In genomic region chr1:185292237-185292636, GRCh38 we compare ENCODE assay signal across 15 cellular contexts. TPM values are rescaled to one million over a fixed set of nuclear protein-coding genes. Genes with fewer than 3 reads are reported as not detected.
DNase-seq lines count a peak whose midpoint lies in the region; ATAC-seq, FAIRE-seq and TF ChIP-seq lines count a peak whose summit lies in the region.
"Had no signal": no experiment of that assay in that cellular context is flagged by ENCODE, and none has a peak within 500 bp of the region (broad histone marks: within the 10 kb centered on the region; RNA-seq: fewer than 3 reads in every experiment).

No MANE protein-coding gene starts in this region.

- no peak for TF ChIP-seq CTCF in kidney (IDR thresholded peaks at IDR 0.05; ENCODE audit: borderline replicate concordance, extremely low read depth, insufficient read depth)
- no peak for TF ChIP-seq CTCF in mammary epithelial cell (conservative IDR thresholded peaks at IDR 0.05 in 1 of 2, IDR thresholded peaks at IDR 0.05 in 1 of 2; ENCODE audit: extremely low read depth in 1 of 2, insufficient read depth in 1 of 2, low read depth in 1 of 2, low read length in 2 of 2)

- no peak overlapping the region for H2AFZ ChIP-seq in mammary epithelial cell (ENCODE audit: low read depth, low read length)

- 93% methylated on average over 5 of the region's 5 CpGs for WGBS in mammary epithelial cell (ENCODE audit: low coverage, missing lambda C conversion rate)

- no peak overlapping the region for H3K4me2 ChIP-seq in mammary epithelial cell (ENCODE audit: insufficient read depth, low read depth, low read length)

- intact Hi-C loops in kidney (cut with DNase I) = no loop called here
- intact Hi-C loops in mammary epithelial cell (cut with micrococcal nuclease) = loop anchor here (5.0 kb wide), 1 partner anchor 85 kb away; no protein-coding TSS in a partner anchor

- no peaks in the 10 kb centered on the region for H3K4me1 ChIP-seq in kidney (ENCODE audit: control insufficient read depth in 1 of 2, insufficient read depth in 1 of 2, low read depth in 1 of 2, low read length in 2 of 2)
- no peaks in the 10 kb centered on the region for H3K4me1 ChIP-seq in mammary epithelial cell (ENCODE audit: insufficient read depth, low read length)

- FAIRE-seq in kidney (lab: Jason Lieb, UNC) = peak; percentile 68
- FAIRE-seq: bronchial epithelial cell had no signal

- H3K9me3 ChIP-seq in kidney (ENCODE audit: control insufficient read depth in 1 of 2, low read length in 2 of 2) = no peaks in the 10 kb centered on the region
- no peaks in the 10 kb centered on the region for H3K9me3 ChIP-seq in mammary epithelial cell (replicated peaks; ENCODE audit: insufficient read depth, low read length)

- no peaks in the 10 kb centered on the region for H3K79me2 ChIP-seq in mammary epithelial cell (ENCODE audit: insufficient read depth, low read length)

- peak in 1 of 2 donors; percentile 50 for ATAC-seq in stimulated activated naive B cell treated with anti-CD40 and anti-IgM and Interleukin-4, amounts not matched to agents 10 μg/mL and 1 μg/mL and 100 μg/mL, for 72 hours (replicated peaks)

- H3K9ac ChIP-seq in kidney (ENCODE audit: low read length in 2 of 2) = no peak overlapping the region
- no peak overlapping the region for H3K9ac ChIP-seq in mammary epithelial cell (ENCODE audit: insufficient read depth, low read length)

- CTCF ChIA-PET in activated naive CD4-positive, alpha-beta T cell treated with anti-CD3 and anti-CD28 coated beads, Interleukin-2, amount 10 ng/mL, durations not matched to agents 7 days and 5 days (lab: Charles Lee) = interaction anchor here (0.6 kb wide), 1 partner anchor 942 kb away, joined by 3 read pairs; no protein-coding TSS in a partner anchor
- CTCF ChIA-PET in mammary epithelial cell (lab: Charles Lee; ENCODE audit: low non-redundant PET) = interaction anchor here (0.8 kb wide), 1 partner anchor 20 kb away, joined by 4 read pairs; no protein-coding TSS in a partner anchor

- no peak for DNase-seq in activated naive CD4-positive, alpha-beta T cell treated with anti-CD3 and anti-CD28 coated beads, Interleukin-2, amount 10 ng/mL, durations not matched to agents 7 days and 5 days
- DNase-seq in activated naive CD4-positive, alpha-beta T cell (lab: John Stamatoyannopoulos, UW) = no peak
- DNase-seq in UCSD-AML1 (lab: John Stamatoyannopoulos, UW; ENCODE audit: unreplicated experiment) (peak; percentile 14), kidney (no peak), ureter (ENCODE audit: low spot score) (no peak), mammary epithelial cell (no peak), OCI-M2 (lab: John Stamatoyannopoulos, UW; ENCODE audit: unreplicated experiment) (no peak)
- DNase-seq in stimulated activated naive B cell treated with anti-CD40 and anti-IgM and Interleukin-4, amounts not matched to agents 10 μg/mL and 1 μg/mL and 100 μg/mL, for 72 hours = no peak
- DNase-seq: activated naive CD4-positive, alpha-beta T cell treated with anti-CD3 and anti-CD28 coated beads, Interleukin-2, amount 50 U/mL, for 16 hours; Calu3; IMR-90; NCI-H1436 treated with DMSO at 0.1 percent for 48 hours; NCI-H510A treated with DMSO at 0.1 percent for 48 hours had no signal

- H3K27me3 ChIP-seq in mammary epithelial cell (ENCODE audit: insufficient read depth, low read length) = no peaks in the 10 kb centered on the region

- H3K27ac ChIP-seq in kidney (ENCODE audit: low read depth in 2 of 2, low read length in 2 of 2) (no peak overlapping the region), mammary epithelial cell (ENCODE audit: insufficient read depth, low read depth, low read length) (no peak overlapping the region)
- H3K27ac ChIP-seq: RWPE1 had no signal

- peaks cover 24% of the 10 kb centered on the region for H3K4me1 Mint-ChIP-seq in activated naive CD4-positive, alpha-beta T cell treated with anti-CD3 and anti-CD28 coated beads, Interleukin-2, amount 10 ng/mL, durations not matched to agents 7 days and 5 days
- peaks cover 6 to 17% of the 10 kb centered on the region in 2 donors for H3K4me1 Mint-ChIP-seq in stimulated activated naive B cell treated with anti-CD40 and anti-IgM and Interleukin-4, amounts not matched to agents 10 μg/mL and 1 μg/mL and 100 μg/mL, for 72 hours

- in situ Hi-C loops in mammary epithelial cell (cut with MboI; ENCODE audit: low sequenced_read_pairs in 2 of 2) = no loop called here

- H3K9me3 Mint-ChIP-seq in activated naive CD4-positive, alpha-beta T cell treated with anti-CD3 and anti-CD28 coated beads, Interleukin-2, amount 10 ng/mL, durations not matched to agents 7 days and 5 days = peaks cover 6% of the 10 kb centered on the region
- H3K9me3 Mint-ChIP-seq in stimulated activated naive B cell treated with anti-CD40 and anti-IgM and Interleukin-4, amounts not matched to agents 10 μg/mL and 1 μg/mL and 100 μg/mL, for 72 hours = peaks cover 5% of the 10 kb centered on the region in 2 donors

- H3K4me3 ChIP-seq in kidney (ENCODE audit: low read length in 2 of 2) (no peak overlapping the region), mammary epithelial cell (replicated peaks in 1 of 3; ENCODE audit: insufficient read depth in 1 of 3, low read depth in 2 of 3, low read length in 3 of 3) (no peak overlapping the region)

- H3K4me3 Mint-ChIP-seq in activated naive CD4-positive, alpha-beta T cell treated with anti-CD3 and anti-CD28 coated beads, Interleukin-2, amount 10 ng/mL, durations not matched to agents 7 days and 5 days = no peak overlapping the region
- H3K4me3 Mint-ChIP-seq in stimulated activated naive B cell treated with anti-CD40 and anti-IgM and Interleukin-4, amounts not matched to agents 10 μg/mL and 1 μg/mL and 100 μg/mL, for 72 hours = no peak overlapping the region

- dilution Hi-C loops in mammary epithelial cell (cut with HindIII; ENCODE audit: low sequenced_read_pairs) = no loop called here

- H3K27me3 Mint-ChIP-seq in activated naive CD4-positive, alpha-beta T cell treated with anti-CD3 and anti-CD28 coated beads, Interleukin-2, amount 10 ng/mL, durations not matched to agents 7 days and 5 days = no peaks in the 10 kb centered on the region
- H3K27me3 Mint-ChIP-seq in stimulated activated naive B cell treated with anti-CD40 and anti-IgM and Interleukin-4, amounts not matched to agents 10 μg/mL and 1 μg/mL and 100 μg/mL, for 72 hours = no peaks in the 10 kb centered on the region

- no peaks in the 10 kb centered on the region for H4K20me1 ChIP-seq in mammary epithelial cell (ENCODE audit: insufficient read depth, low read length)

- no TSS peak for BruUV-seq in mammary epithelial cell (replicated peaks; lab: Mats Ljungman, UMichigan)

- peaks cover 59% of the 10 kb centered on the region for H3K36me3 Mint-ChIP-seq in activated naive CD4-positive, alpha-beta T cell treated with anti-CD3 and anti-CD28 coated beads, Interleukin-2, amount 10 ng/mL, durations not matched to agents 7 days and 5 days
- H3K36me3 Mint-ChIP-seq in stimulated activated naive B cell treated with anti-CD40 and anti-IgM and Interleukin-4, amounts not matched to agents 10 μg/mL and 1 μg/mL and 100 μg/mL, for 72 hours = peaks cover 15 to 38% of the 10 kb centered on the region in 2 donors

- H3K27ac Mint-ChIP-seq in activated naive CD4-positive, alpha-beta T cell treated with anti-CD3 and anti-CD28 coated beads, Interleukin-2, amount 10 ng/mL, durations not matched to agents 7 days and 5 days = peak overlapping the region; percentile 24
- peak overlapping the region; percentile 59 for H3K27ac Mint-ChIP-seq in stimulated activated naive B cell treated with anti-CD40 and anti-IgM and Interleukin-4, amounts not matched to agents 10 μg/mL and 1 μg/mL and 100 μg/mL, for 72 hours

- H3K36me3 ChIP-seq in kidney (ENCODE audit: control insufficient read depth in 1 of 2, insufficient read depth in 2 of 2, low read length in 2 of 2) (peaks cover 10 to 34% of the 10 kb centered on the region in 2 donors), mammary epithelial cell (ENCODE audit: insufficient read depth, low read length) (peaks cover 31% of the 10 kb centered on the region)

RNA-seq across cellular contexts. Expression of gene IVNS1ABP, which starts 24.8 kb away (rescaled TPM):
- total RNA-seq in kidney (198 TPM), ureter (73.6 TPM), mammary epithelial cell (100 to 1,000 TPM; 159 to 351 TPM)
- polyA plus RNA-seq in kidney (ENCODE audit: insufficient read depth, low read depth, low replicate concordance) (115 TPM), mammary epithelial cell (64.0 TPM)
- polyA minus RNA-seq in mammary epithelial cell = 149 TPM
